Comparison of ENCODE assay signal across 8 cellular contexts in genomic region chr5:147628054-147628895, GRCh38.
DNase-seq lines count a peak whose midpoint lies in the region; FAIRE-seq and TF ChIP-seq lines count a peak whose summit lies in the region.

No MANE protein-coding gene starts in this region.

- TF ChIP-seq CTCF in GM06990 (IDR thresholded peaks at IDR 0.05; ENCODE audit: insufficient read depth, low read length, poor library complexity, severe bottlenecking) (peak; percentile 72), PC-9 (conservative IDR thresholded peaks at IDR 0.05) (peak; percentile 80)

- H3K4me1 Mint-ChIP-seq in activated T-helper 1 cell treated with anti-CD3 and anti-CD28 coated beads, Interleukin-12 subunit alpha, Interleukin-12 subunit beta, Interleukin-2, Interleukin-4 antibody, amounts not matched to agents 30 ng/mL and 10 ng/mL and 1 ng/mL, durations not matched to agents 14 hours and 24 hours and 36 hours (ENCODE audit: low read depth), result no peaks in the 10 kb centered on the region

- H3K4me1 ChIP-seq in PC-9 (replicated peaks; ENCODE audit: insufficient read depth), result no peaks in the 10 kb centered on the region

- H3K9me2 ChIP-seq in PC-9 (ENCODE audit: insufficient read depth), result no peaks in the 10 kb centered on the region

- no peaks in the 10 kb centered on the region for H3K36me3 Mint-ChIP-seq in activated T-helper 1 cell treated with anti-CD3 and anti-CD28 coated beads, Interleukin-12 subunit alpha, Interleukin-12 subunit beta, Interleukin-2, Interleukin-4 antibody, amounts not matched to agents 30 ng/mL and 10 ng/mL and 1 ng/mL, durations not matched to agents 14 hours and 24 hours and 36 hours (ENCODE audit: low read depth)

- no peaks in the 10 kb centered on the region for H3K79me2 ChIP-seq in PC-9 (ENCODE audit: low read depth)

- H3K27ac Mint-ChIP-seq in activated T-helper 1 cell treated with anti-CD3 and anti-CD28 coated beads, Interleukin-12 subunit alpha, Interleukin-12 subunit beta, Interleukin-2, Interleukin-4 antibody, amounts not matched to agents 30 ng/mL and 10 ng/mL and 1 ng/mL, durations not matched to agents 14 hours and 24 hours and 36 hours, result no peak overlapping the region

- no peak overlapping the region for H2AFZ ChIP-seq in PC-9

- H3K27ac ChIP-seq in PC-9, result no peak overlapping the region

- H3F3A ChIP-seq in PC-9 (ENCODE audit: insufficient read depth, low read depth), result no peaks in the 10 kb centered on the region

- no peak overlapping the region for H3K4me2 ChIP-seq in PC-9

- no peaks in the 10 kb centered on the region for H4K20me1 ChIP-seq in PC-9 (ENCODE audit: insufficient read depth)

- no peak for FAIRE-seq in urothelium cell line (lab: Jason Lieb, UNC)

- H3K4me3 Mint-ChIP-seq in activated T-helper 1 cell treated with anti-CD3 and anti-CD28 coated beads, Interleukin-12 subunit alpha, Interleukin-12 subunit beta, Interleukin-2, Interleukin-4 antibody, amounts not matched to agents 30 ng/mL and 10 ng/mL and 1 ng/mL, durations not matched to agents 14 hours and 24 hours and 36 hours, result no peak overlapping the region

- H3K9me3 ChIP-seq in PC-9 (ENCODE audit: insufficient read depth, low read depth), result no peaks in the 10 kb centered on the region

- POLR2A ChIA-PET in PC-9 (lab: Charles Lee; ENCODE audit: unreplicated experiment), result no interaction called here

- H3K4me3 ChIP-seq in GM06990 (replicated peaks; ENCODE audit: low read depth, low read length) (no peak overlapping the region), PC-9 (no peak overlapping the region)

- intact Hi-C loops in PC-9 (cut with micrococcal nuclease; ENCODE audit: unreplicated experiment), result loop anchor here (1.0 to 2.0 kb wide), 2 partner anchors 194 to 307 kb away; no protein-coding TSS in a partner anchor
- intact Hi-C loops in activated T-helper 1 cell treated with anti-CD3 and anti-CD28 coated beads, Interleukin-12 subunit alpha, Interleukin-12 subunit beta, Interleukin-2, Interleukin-4 antibody, amounts not matched to agents 30 ng/mL and 10 ng/mL and 1 ng/mL, durations not matched to agents 14 hours and 24 hours and 36 hours (cut with micrococcal nuclease), result loop anchor here (1.0 kb wide), 1 partner anchor 194 kb away; no protein-coding TSS in a partner anchor

- H3K27me3 ChIP-seq in GM06990 (replicated peaks; ENCODE audit: control insufficient read depth, insufficient read depth, low read length) (no peaks in the 10 kb centered on the region; the same call in 1 of the 2 replicates), PC-9 (ENCODE audit: insufficient read depth, low read depth) (0 out of 2 replicates have a peak, but pooled peaks cover 5% of the 10 kb centered on the region)

- no peaks in the 10 kb centered on the region for H3K9me3 Mint-ChIP-seq in activated T-helper 1 cell treated with anti-CD3 and anti-CD28 coated beads, Interleukin-12 subunit alpha, Interleukin-12 subunit beta, Interleukin-2, Interleukin-4 antibody, amounts not matched to agents 30 ng/mL and 10 ng/mL and 1 ng/mL, durations not matched to agents 14 hours and 24 hours and 36 hours

- CTCF ChIA-PET in PC-9 (lab: Charles Lee), result interaction anchor here (0.7 to 1.0 kb wide), 3 partner anchors 194 to 1438 kb away, joined by 3 to 6 read pairs (median 3); no protein-coding TSS in a partner anchor

- BruUV-seq in PC-9 (replicated peaks; lab: Mats Ljungman, UMichigan), result no TSS peak

- H3K36me3 ChIP-seq in GM06990 (ENCODE audit: control insufficient read depth, insufficient read depth, low read length), result no peaks in the 10 kb centered on the region
- H3K36me3 ChIP-seq in PC-9 (ENCODE audit: low read depth), result no peaks in the 10 kb centered on the region

- peaks cover 1% of the 10 kb centered on the region for H3K27me3 Mint-ChIP-seq in activated T-helper 1 cell treated with anti-CD3 and anti-CD28 coated beads, Interleukin-12 subunit alpha, Interleukin-12 subunit beta, Interleukin-2, Interleukin-4 antibody, amounts not matched to agents 30 ng/mL and 10 ng/mL and 1 ng/mL, durations not matched to agents 14 hours and 24 hours and 36 hours (ENCODE audit: insufficient read depth)

- peak; percentile 13 for DNase-seq in GM06990 (ENCODE audit: extremely low read depth, insufficient read length)
- peak; percentile 8 for DNase-seq in GOT3 (lab: John Stamatoyannopoulos, UW)
- DNase-seq in Kasumi-1 (lab: John Stamatoyannopoulos, UW), result peak; percentile 74 to 77
- peak in 1 of 2 experiments; percentile 38 for DNase-seq in PC-9
- DNase-seq in activated T-helper 1 cell treated with anti-CD3 and anti-CD28 coated beads, Interleukin-12 subunit alpha, Interleukin-12 subunit beta, Interleukin-2, Interleukin-4 antibody, amounts not matched to agents 30 ng/mL and 10 ng/mL and 1 ng/mL, durations not matched to agents 14 hours and 24 hours and 36 hours (ENCODE audit: low spot score), result peak; percentile 38
- peak; percentile 50 for DNase-seq in fibroblast of the conjunctiva (ENCODE audit: low read depth)
- peak; percentile 20 for DNase-seq in non-pigmented ciliary epithelial cell (ENCODE audit: low read depth)
- peak; percentile 59 for DNase-seq in urothelium cell line (ENCODE audit: low spot score)
